Comparison of ENCODE assay signal across 8 cellular contexts in genomic region chr18:59927246-59927825, GRCh38. TPM values are rescaled to one million over a fixed set of nuclear protein-coding genes. Genes with fewer than 3 reads are reported as not detected.
DNase-seq lines count a peak whose midpoint lies in the region; ATAC-seq and TF ChIP-seq lines count a peak whose summit lies in the region.

No MANE protein-coding gene starts in this region.

- no peak overlapping the region for H3K27ac ChIP-seq in neural progenitor cell

- no peaks in the 10 kb centered on the region for H3K79me2 ChIP-seq in neural progenitor cell (ENCODE audit: low read depth)

- no peak overlapping the region for H3K27ac Mint-ChIP-seq in neural progenitor cell

- H3K4me1 ChIP-seq in neural progenitor cell: no peaks in the 10 kb centered on the region
- H3K4me1 ChIP-seq in BE2C: peaks cover under 1% of the 10 kb centered on the region; the same call in 1 of the 2 replicates

- H3K27me3 ChIP-seq in neural progenitor cell: no peaks in the 10 kb centered on the region
- H3K27me3 ChIP-seq in BE2C: no peaks in the 10 kb centered on the region

- no peaks in the 10 kb centered on the region for H3K9me3 Mint-ChIP-seq in neural progenitor cell

- DNase-seq in globus pallidus (ENCODE audit: low spot score): peak; percentile 11
- DNase-seq in neural progenitor cell (ENCODE audit: low spot score): no peak
- DNase-seq in BE2C: no peak
- DNase-seq in SKM-1 treated with dmso at 0.1 percent for 144 hours (lab: John Stamatoyannopoulos, UW; ENCODE audit: unreplicated experiment): no peak
- no peak for DNase-seq in DMS 273 treated with DMSO at 0.1 percent for 48 hours (lab: John Stamatoyannopoulos, UW)

- ATAC-seq in GM18511 (IDR thresholded peaks at IDR 0.05; ENCODE audit: unreplicated experiment) (peak; percentile 74), GM21423 (IDR thresholded peaks at IDR 0.05; ENCODE audit: unreplicated experiment) (peak; percentile 56), HG03520 (IDR thresholded peaks at IDR 0.05; ENCODE audit: unreplicated experiment) (peak; percentile 67)

- no peaks in the 10 kb centered on the region for H3K36me3 Mint-ChIP-seq in neural progenitor cell

- no peaks in the 10 kb centered on the region for H4K20me1 ChIP-seq in neural progenitor cell (ENCODE audit: low read depth)

- H2AFZ ChIP-seq in neural progenitor cell (replicated peaks): no peak overlapping the region

- peaks cover 5% of the 10 kb centered on the region for H3K27me3 Mint-ChIP-seq in neural progenitor cell (ENCODE audit: insufficient read depth, low read depth)

- no peaks in the 10 kb centered on the region for H3F3A ChIP-seq in neural progenitor cell (ENCODE audit: low read depth)

- H3K4me2 ChIP-seq in neural progenitor cell: no peak overlapping the region

- H3K9me3 ChIP-seq in neural progenitor cell (ENCODE audit: low read depth): no peaks in the 10 kb centered on the region
- no peaks in the 10 kb centered on the region for H3K9me3 ChIP-seq in BE2C

- H3K4me3 Mint-ChIP-seq in neural progenitor cell: no peak overlapping the region

- no peak overlapping the region for H3K9ac ChIP-seq in neural progenitor cell

- H3K4me1 Mint-ChIP-seq in neural progenitor cell: no peaks in the 10 kb centered on the region

- no peaks in the 10 kb centered on the region for H3K36me3 ChIP-seq in neural progenitor cell
- H3K36me3 ChIP-seq in BE2C: no peaks in the 10 kb centered on the region

- no peak overlapping the region for H3K4me3 ChIP-seq in neural progenitor cell
- no peak overlapping the region for H3K4me3 ChIP-seq in BE2C (ENCODE audit: low read depth, low read length)

- TF ChIP-seq CTCF in neural progenitor cell (IDR thresholded peaks at IDR 0.05) (no peak), BE2C (IDR thresholded peaks at IDR 0.05; ENCODE audit: low read depth, low read length) (no peak)

RNA-seq across cellular contexts. Expression of gene PMAIP1, which starts 27.5 kb away (rescaled TPM):
- 3.1 and 3.5 TPM in 2 replicates for total RNA-seq in neural progenitor cell (ENCODE audit: low replicate concordance)
- 21.2 TPM for polyA plus RNA-seq in BE2C (2012; ENCODE audit: insufficient read depth, insufficient read length, low read depth)
